Comparison of ENCODE assay signal across 29 cellular contexts in genomic region chr14:104467641-104468040, GRCh38.
"Had no signal": no experiment of that assay in that cellular context is flagged by ENCODE, and none has a peak within 500 bp of the region (broad histone marks: within the 10 kb centered on the region; RNA-seq: fewer than 3 reads in every experiment).

No MANE protein-coding gene starts in this region.

- H3K4me1 ChIP-seq: ascending aorta had no signal

- H3K27ac Mint-ChIP-seq: activated B cell treated with CpG ODN at 0.5 μM for 24 hours; activated CD4-positive, alpha-beta memory T cell treated with anti-CD3 and anti-CD28 coated beads, Interleukin-2, amount 10 ng/mL, durations not matched to agents 7 days and 5 days; activated CD4-positive, alpha-beta T cell treated with anti-CD3 and anti-CD28 coated beads for 36 hours; activated CD4-positive, alpha-beta T cell treated with anti-CD3 and anti-CD28 coated beads, Interleukin-2, amount 10 ng/mL, durations not matched to agents 7 days and 5 days; activated CD8-positive, alpha-beta T cell treated with anti-CD3 and anti-CD28 coated beads, Interleukin-2, amount 10 ng/mL, durations not matched to agents 7 days and 5 days; activated naive CD4-positive, alpha-beta T cell treated with anti-CD3 and anti-CD28 coated beads, Interleukin-2, amount 10 ng/mL, durations not matched to agents 7 days and 5 days; activated naive CD4-positive, alpha-beta T cell treated with anti-CD3 and anti-CD28 coated beads, Interleukin-2, amount 50 U/mL, for 24 hours; activated naive CD8-positive, alpha-beta T cell; activated naive CD8-positive, alpha-beta T cell treated with anti-CD3 and anti-CD28 coated beads, Interleukin-2, amount 10 ng/mL, durations not matched to agents 7 days and 5 days; activated naive CD8-positive, alpha-beta T cell treated with anti-CD3 and anti-CD28 coated beads, Interleukin-2, amount 50 U/mL, for 24 hours; activated T-cell treated with anti-CD3 and anti-CD28 coated beads, Interleukin-2, amount 50 U/mL, for 24 hours; activated T-helper 2 cell treated with anti-CD3 and anti-CD28 coated beads, Interferon-gamma antibody, Interleukin-2, Interleukin-4, amounts not matched to agents 10 μg/mL and 5 μg/mL and 100 μg/mL, durations not matched to agents 14 hours and 24 hours and 36 hours; brain; T-cell; T-helper 17 cell had no signal

- H3K4me3 ChIP-seq: ascending aorta, cardiac muscle cell had no signal

- H3K9me3 Mint-ChIP-seq: activated B cell treated with CpG ODN at 0.5 μM for 24 hours; activated CD4-positive, alpha-beta memory T cell treated with anti-CD3 and anti-CD28 coated beads, Interleukin-2, amount 10 ng/mL, durations not matched to agents 7 days and 5 days; activated CD4-positive, alpha-beta T cell treated with anti-CD3 and anti-CD28 coated beads, Interleukin-2, amount 10 ng/mL, durations not matched to agents 7 days and 5 days; activated naive CD4-positive, alpha-beta T cell treated with anti-CD3 and anti-CD28 coated beads, Interleukin-2, amount 10 ng/mL, durations not matched to agents 7 days and 5 days; activated naive CD4-positive, alpha-beta T cell treated with anti-CD3 and anti-CD28 coated beads, Interleukin-2, amount 50 U/mL, for 24 hours; activated naive CD8-positive, alpha-beta T cell treated with anti-CD3 and anti-CD28 coated beads, Interleukin-2, amount 10 ng/mL, durations not matched to agents 7 days and 5 days; activated naive CD8-positive, alpha-beta T cell treated with anti-CD3 and anti-CD28 coated beads, Interleukin-2, amount 50 U/mL, for 24 hours; activated T-cell treated with anti-CD3 and anti-CD28 coated beads, Interleukin-2, amount 50 U/mL, for 24 hours; activated T-helper 2 cell treated with anti-CD3 and anti-CD28 coated beads, Interferon-gamma antibody, Interleukin-2, Interleukin-4, amounts not matched to agents 10 μg/mL and 5 μg/mL and 100 μg/mL, durations not matched to agents 14 hours and 24 hours and 36 hours; T-cell had no signal

- H3K27ac ChIP-seq: ascending aorta, cardiac muscle cell, VCaP had no signal

- DNase-seq: activated B cell treated with CpG ODN at 0.5 μM for 24 hours; activated CD4-positive, alpha-beta memory T cell treated with anti-CD3 and anti-CD28 coated beads, Interleukin-2, amount 10 ng/mL, durations not matched to agents 7 days and 5 days; activated CD4-positive, alpha-beta T cell treated with anti-CD3 and anti-CD28 coated beads for 1 hour; activated CD4-positive, alpha-beta T cell treated with anti-CD3 and anti-CD28 coated beads for 36 hours; activated CD4-positive, alpha-beta T cell treated with anti-CD3 and anti-CD28 coated beads, Interleukin-2, amount 10 ng/mL, durations not matched to agents 7 days and 5 days; activated CD4-positive, alpha-beta T cell treated with anti-CD3 and anti-CD28 coated beads, Interleukin-2, amount 50 U/mL, for 48 hours; activated CD8-positive, alpha-beta memory T cell treated with anti-CD3 and anti-CD28 coated beads, Interleukin-2, amount 50 U/mL, for 48 hours; activated CD8-positive, alpha-beta T cell treated with anti-CD3 and anti-CD28 coated beads, Interleukin-2, amount 10 ng/mL, durations not matched to agents 7 days and 5 days; activated effector memory CD4-positive, alpha-beta T cell treated with Interleukin-2 at 50 U/mL for 16 hours; activated gamma-delta T cell; activated naive CD4-positive, alpha-beta T cell treated with anti-CD3 and anti-CD28 coated beads, Interleukin-2, amount 10 ng/mL, durations not matched to agents 7 days and 5 days; activated naive CD4-positive, alpha-beta T cell treated with Interleukin-2 at 50 U/mL for 16 hours; activated naive CD8-positive, alpha-beta T cell treated with anti-CD3 and anti-CD28 coated beads, Interleukin-2, amount 10 ng/mL, durations not matched to agents 7 days and 5 days; activated naive CD8-positive, alpha-beta T cell treated with anti-CD3 and anti-CD28 coated beads, Interleukin-2, amount 50 U/mL, for 24 hours; activated T-cell treated with anti-CD3 and anti-CD28 coated beads, Interleukin-2, amount 50 U/mL, for 24 hours; activated T-cell treated with anti-CD3 and anti-CD28 coated beads, Interleukin-2, amount 50 U/mL, for 48 hours; amygdala; anterior cingulate cortex; central memory CD4-positive, alpha-beta T cell; T-cell; T-helper 17 cell had no signal

- H3K36me3 ChIP-seq: ascending aorta, cardiac muscle cell had no signal

- H3K36me3 Mint-ChIP-seq: activated naive CD4-positive, alpha-beta T cell treated with anti-CD3 and anti-CD28 coated beads, Interleukin-2, amount 10 ng/mL, durations not matched to agents 7 days and 5 days; activated naive CD4-positive, alpha-beta T cell treated with anti-CD3 and anti-CD28 coated beads, Interleukin-2, amount 50 U/mL, for 24 hours; activated naive CD8-positive, alpha-beta T cell; activated naive CD8-positive, alpha-beta T cell treated with anti-CD3 and anti-CD28 coated beads, Interleukin-2, amount 10 ng/mL, durations not matched to agents 7 days and 5 days; brain; T-cell had no signal

- H3K9me3 ChIP-seq: ascending aorta had no signal

- ATAC-seq: activated CD4-positive, alpha-beta T cell treated with anti-CD3 and anti-CD28 coated beads for 36 hours; activated CD4-positive, CD25-positive, alpha-beta regulatory T cell treated with anti-CD3 and anti-CD28 coated beads, Interleukin-2, amount 50 U/mL, for 24 hours; activated CD8-positive, alpha-beta T cell treated with anti-CD3 and anti-CD28 coated beads, Interleukin-2, amount 10 ng/mL, durations not matched to agents 7 days and 5 days; activated naive CD8-positive, alpha-beta T cell treated with anti-CD3 and anti-CD28 coated beads, Interleukin-2, amount 50 U/mL, for 24 hours; T-cell; T-helper 17 cell had no signal

- H3K4me1 Mint-ChIP-seq: activated B cell treated with CpG ODN at 0.5 μM for 24 hours; activated CD4-positive, alpha-beta memory T cell treated with anti-CD3 and anti-CD28 coated beads, Interleukin-2, amount 10 ng/mL, durations not matched to agents 7 days and 5 days; activated CD4-positive, alpha-beta T cell treated with anti-CD3 and anti-CD28 coated beads for 36 hours; activated CD4-positive, alpha-beta T cell treated with anti-CD3 and anti-CD28 coated beads, Interleukin-2, amount 10 ng/mL, durations not matched to agents 7 days and 5 days; activated naive CD4-positive, alpha-beta T cell treated with anti-CD3 and anti-CD28 coated beads, Interleukin-2, amount 10 ng/mL, durations not matched to agents 7 days and 5 days; activated naive CD4-positive, alpha-beta T cell treated with anti-CD3 and anti-CD28 coated beads, Interleukin-2, amount 50 U/mL, for 24 hours; activated naive CD8-positive, alpha-beta T cell treated with anti-CD3 and anti-CD28 coated beads, Interleukin-2, amount 10 ng/mL, durations not matched to agents 7 days and 5 days; activated naive CD8-positive, alpha-beta T cell treated with anti-CD3 and anti-CD28 coated beads, Interleukin-2, amount 50 U/mL, for 24 hours had no signal

- H3K4me3 Mint-ChIP-seq: activated B cell treated with CpG ODN at 0.5 μM for 24 hours; activated CD4-positive, alpha-beta memory T cell treated with anti-CD3 and anti-CD28 coated beads, Interleukin-2, amount 10 ng/mL, durations not matched to agents 7 days and 5 days; activated CD4-positive, alpha-beta T cell treated with anti-CD3 and anti-CD28 coated beads for 36 hours; activated CD4-positive, alpha-beta T cell treated with anti-CD3 and anti-CD28 coated beads, Interleukin-2, amount 10 ng/mL, durations not matched to agents 7 days and 5 days; activated CD8-positive, alpha-beta T cell treated with anti-CD3 and anti-CD28 coated beads, Interleukin-2, amount 10 ng/mL, durations not matched to agents 7 days and 5 days; activated naive CD4-positive, alpha-beta T cell treated with anti-CD3 and anti-CD28 coated beads, Interleukin-2, amount 10 ng/mL, durations not matched to agents 7 days and 5 days; activated naive CD4-positive, alpha-beta T cell treated with anti-CD3 and anti-CD28 coated beads, Interleukin-2, amount 50 U/mL, for 24 hours; activated naive CD8-positive, alpha-beta T cell; activated naive CD8-positive, alpha-beta T cell treated with anti-CD3 and anti-CD28 coated beads, Interleukin-2, amount 10 ng/mL, durations not matched to agents 7 days and 5 days; activated naive CD8-positive, alpha-beta T cell treated with anti-CD3 and anti-CD28 coated beads, Interleukin-2, amount 50 U/mL, for 24 hours; activated T-cell treated with anti-CD3 and anti-CD28 coated beads, Interleukin-2, amount 50 U/mL, for 24 hours; brain; T-cell; T-helper 17 cell had no signal
